Comparison of ENCODE assay signal across 18 cellular contexts in the genomic region with DNA sequence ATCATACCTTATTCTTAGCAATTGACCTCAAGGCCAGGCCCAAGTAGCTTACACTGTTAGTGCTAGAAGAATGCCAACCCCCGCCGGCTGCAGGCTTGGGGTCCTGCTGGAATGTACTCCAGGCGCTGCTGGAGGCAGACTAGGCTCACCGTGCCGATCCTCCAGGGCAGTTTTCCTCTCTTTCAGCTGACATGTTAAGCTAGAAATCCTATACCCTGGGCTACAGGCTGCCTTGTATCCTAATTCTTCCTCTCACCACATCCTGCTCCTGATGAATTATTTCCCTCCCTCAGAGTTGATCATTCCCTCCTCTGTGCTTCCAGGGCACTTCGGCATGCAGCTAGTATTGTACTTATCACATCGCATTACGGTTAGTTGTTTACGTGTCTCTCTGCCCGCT. TPM values are rescaled to one million over a fixed set of nuclear protein-coding genes. Genes with fewer than 3 reads are reported as not detected.
DNase-seq lines count a peak whose midpoint lies in the region; ATAC-seq and TF ChIP-seq lines count a peak whose summit lies in the region.
"Had no signal": no experiment of that assay in that cellular context is flagged by ENCODE, and none has a peak within 500 bp of the region (broad histone marks: within the 10 kb centered on the region; RNA-seq: fewer than 3 reads in every experiment).

No MANE protein-coding gene starts in this region.

- H3K4me3 Mint-ChIP-seq in progenitor cell of endocrine pancreas (ENCODE audit: low read depth): peak overlapping the region; percentile 81

- H3K9me3 ChIP-seq in PC-3 (ENCODE audit: low read length): no peaks in the 10 kb centered on the region
- H3K9me3 ChIP-seq: gastrocnemius medialis, mucosa of descending colon, spleen, thyroid gland had no signal

- POLR2A ChIA-PET in PC-3 (lab: Charles Lee; ENCODE audit: unreplicated experiment): interaction anchor here (0.6 kb wide), 1 partner anchor 20 kb away, joined by 3 read pairs; no protein-coding TSS in a partner anchor

- H3K9me2 ChIP-seq in PC-3 (replicated peaks; ENCODE audit: low read length): no peaks in the 10 kb centered on the region

- no peaks in the 10 kb centered on the region for H3K9me3 Mint-ChIP-seq in progenitor cell of endocrine pancreas (ENCODE audit: low read depth)
- H3K9me3 Mint-ChIP-seq: stimulated activated effector memory CD8-positive, alpha-beta T cell treated with anti-CD3 and anti-CD28 coated beads, Interleukin-12 subunit alpha, Interleukin-12 subunit beta, amount 100 ng/mL, for 72 hours had no signal

- DNase-seq in H4 (ENCODE audit: low spot score) (peak; percentile 54), PC-3 (no peak), glomerular visceral epithelial cell (ENCODE audit: extremely low spot score) (peak; percentile 77), progenitor cell of endocrine pancreas (ENCODE audit: low spot score, unreplicated experiment) (no peak), COLO668 (lab: John Stamatoyannopoulos, UW; ENCODE audit: unreplicated experiment) (no peak)
- DNase-seq: activated CD4-positive, CD25-positive, alpha-beta regulatory T cell; gastrocnemius medialis; MV-4-11; NCI-H2171 treated with DMSO at 0.1 percent for 48 hours; spleen; T-helper 1 cell; thyroid gland had no signal

- H2AFZ ChIP-seq in PC-3 (ENCODE audit: low read length): no peak overlapping the region
- H2AFZ ChIP-seq: parathyroid adenoma had no signal

- peaks cover 53% of the 10 kb centered on the region for H3K79me2 ChIP-seq in PC-3 (ENCODE audit: low read length)
- H3K79me2 ChIP-seq: parathyroid adenoma had no signal

- no peak overlapping the region for H3K9ac ChIP-seq in PC-3 (ENCODE audit: low read length)
- H3K9ac ChIP-seq: parathyroid adenoma had no signal

- CTCF ChIA-PET in PC-3 (lab: Charles Lee): interaction anchor here (0.6 kb wide), 1 partner anchor 88 kb away, joined by 8 read pairs; no protein-coding TSS in a partner anchor

- H3F3A ChIP-seq in PC-3 (ENCODE audit: low read length, unreplicated experiment): no peaks in the 10 kb centered on the region

- intact Hi-C loops in PC-3 (cut with micrococcal nuclease): loop anchor here (2.0 kb wide), 1 partner anchor 31 kb away; no protein-coding TSS in a partner anchor

- H3K4me1 ChIP-seq in PC-3 (ENCODE audit: insufficient read depth, low read length): peaks cover 54% of the 10 kb centered on the region

- H3K4me2 ChIP-seq in PC-3 (ENCODE audit: low read length): peak overlapping the region; percentile 96; the same call in 1 of the 2 replicates

- no TSS peak for BruUV-seq in PC-3 (replicated peaks; lab: Mats Ljungman, UMichigan)

- H3K4me1 Mint-ChIP-seq in progenitor cell of endocrine pancreas (ENCODE audit: low read depth): peaks cover 28% of the 10 kb centered on the region

- no peak for TF ChIP-seq CTCF in PC-3 (conservative IDR thresholded peaks at IDR 0.05; ENCODE audit: low read depth, low read length)
- TF ChIP-seq CTCF in progenitor cell of endocrine pancreas (IDR thresholded peaks at IDR 0.05; ENCODE audit: unreplicated experiment): no peak

- peaks cover 4% of the 10 kb centered on the region for H3K36me3 Mint-ChIP-seq in progenitor cell of endocrine pancreas (ENCODE audit: insufficient read depth)

- ATAC-seq in PC-3 (no peak), HG02885 (IDR thresholded peaks at IDR 0.05; ENCODE audit: poor library complexity, unreplicated experiment) (no peak), HG03460 (IDR thresholded peaks at IDR 0.05; ENCODE audit: unreplicated experiment) (no peak)
- ATAC-seq: gastrocnemius medialis; mucosa of descending colon; stimulated activated effector memory CD8-positive, alpha-beta T cell treated with anti-CD3 and anti-CD28 coated beads, Interleukin-12 subunit alpha, Interleukin-12 subunit beta, amount 100 ng/mL, for 72 hours had no signal

- no peaks in the 10 kb centered on the region for H4K20me1 ChIP-seq in PC-3 (ENCODE audit: low read length)

- no peak overlapping the region for H3K4me3 ChIP-seq in PC-3 (ENCODE audit: low read length)
- H3K4me3 ChIP-seq: gastrocnemius medialis, mucosa of descending colon, spleen, thyroid gland had no signal

- peaks cover 29% of the 10 kb centered on the region for H3K27me3 Mint-ChIP-seq in progenitor cell of endocrine pancreas

- H3K27ac ChIP-seq in PC-3 (ENCODE audit: low read length): no peak overlapping the region
- H3K27ac ChIP-seq: epithelial cell of prostate, gastrocnemius medialis, parathyroid adenoma, spleen, thyroid gland had no signal

- peak overlapping the region; percentile 35 for H3K27ac Mint-ChIP-seq in progenitor cell of endocrine pancreas
- H3K27ac Mint-ChIP-seq: stimulated activated effector memory CD8-positive, alpha-beta T cell treated with anti-CD3 and anti-CD28 coated beads, Interleukin-12 subunit alpha, Interleukin-12 subunit beta, amount 100 ng/mL, for 72 hours had no signal

- no peaks in the 10 kb centered on the region for H3K27me3 ChIP-seq in PC-3 (ENCODE audit: low read length)
- H3K27me3 ChIP-seq: thyroid gland had no signal

- no peaks in the 10 kb centered on the region for H3K36me3 ChIP-seq in PC-3 (ENCODE audit: low read depth, low read length)
- H3K36me3 ChIP-seq: gastrocnemius medialis, spleen, thyroid gland had no signal

RNA-seq across cellular contexts. Expression of a gene that starts 3.4 kb away (rescaled TPM):
- 12.7 and 24.8 TPM in 2 replicates for total RNA-seq in H4 (2014; rRNA removed; shearing (Covaris generic))
- total RNA-seq in PC-3 (2014; rRNA removed): 74.9 and 154 TPM in 2 replicates
- 54.0 and 55.0 TPM in 2 replicates for total RNA-seq in progenitor cell of endocrine pancreas

RNA-seq across cellular contexts. Expression of a gene that starts 48.0 kb away (rescaled TPM):
- 31.2 and 46.5 TPM in 2 replicates for total RNA-seq in H4 (2014; rRNA removed; shearing (Covaris generic))
- 31.4 and 40.2 TPM in 2 replicates for total RNA-seq in PC-3 (2014; rRNA removed)
- 71.0 and 71.7 TPM in 2 replicates for total RNA-seq in progenitor cell of endocrine pancreas

Comparison
In these comparisons a context has a peak if more than half of its experiments do, and no peak if none do; other contexts are left out.
1. DNase-seq: peak in H4 (single experiment) and glomerular visceral epithelial cell (single experiment); none in PC-3 (single experiment), progenitor cell of endocrine pancreas (single experiment) and COLO668 (single experiment).